In the genomic region with DNA sequence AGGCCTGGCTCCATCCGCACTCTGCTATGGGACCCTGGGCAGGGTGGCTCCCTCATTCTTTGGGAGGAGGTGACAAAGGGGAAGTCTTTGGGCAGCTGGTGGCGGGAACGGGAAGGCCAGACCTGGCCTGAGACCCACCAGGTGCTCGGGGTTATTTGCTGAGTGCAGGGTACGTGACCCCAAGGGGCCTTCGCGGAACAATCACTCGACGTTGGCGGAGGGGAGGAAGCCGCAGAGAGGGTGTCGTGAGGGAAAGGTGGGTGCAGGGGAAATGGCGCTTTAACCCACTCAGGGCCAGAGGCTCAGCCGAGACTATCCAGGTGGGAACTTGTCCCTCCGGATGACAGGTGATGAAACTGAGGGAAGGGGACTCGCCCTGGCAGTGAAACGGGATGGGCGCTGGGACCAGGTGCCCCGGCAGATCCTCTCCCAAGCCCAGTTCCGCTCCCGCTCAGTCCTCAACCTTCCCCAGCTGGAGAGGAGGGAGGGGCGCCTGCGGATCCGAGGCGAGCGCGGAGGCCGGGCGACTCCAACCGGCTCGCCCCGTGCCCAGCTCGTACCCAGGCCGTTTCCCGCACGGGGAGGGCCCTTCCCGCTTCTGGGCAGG, we compare ENCODE assay signal across 9 cellular contexts. TPM values are rescaled to one million over a fixed set of nuclear protein-coding genes. Genes with fewer than 3 reads are reported as not detected.
DNase-seq lines count a peak whose midpoint lies in the region; ATAC-seq and TF ChIP-seq lines count a peak whose summit lies in the region.
"Had no signal": no experiment of that assay in that cellular context is flagged by ENCODE, and none has a peak within 500 bp of the region (broad histone marks: within the 10 kb centered on the region; RNA-seq: fewer than 3 reads in every experiment).

No MANE protein-coding gene starts in this region.

- 0 out of 2 replicates have a peak overlapping the region, but pooled peaks have one; percentile 35 for H2AFZ ChIP-seq in MM.1S (ENCODE audit: low read length)

- H3K27ac Mint-ChIP-seq in endothelial cell (ENCODE audit: unreplicated experiment) (no peak overlapping the region), natural killer cell (no peak overlapping the region)
- H3K27ac Mint-ChIP-seq: activated naive CD4-positive, alpha-beta T cell treated with anti-CD3 and anti-CD28 coated beads, Interleukin-2, amount 50 U/mL, for 72 hours had no signal

- H3K36me3 Mint-ChIP-seq in endothelial cell (ENCODE audit: low read depth, unreplicated experiment), result peaks cover 4% of the 10 kb centered on the region
- no peaks in the 10 kb centered on the region for H3K36me3 Mint-ChIP-seq in natural killer cell

- H4K20me1 ChIP-seq in BLaER1 treated with 17β-estradiol and CSF1 and Interleukin-3, amounts not matched to agents 10 nM and 100 nM, result peaks cover 0 to 60% (median 17%) of the 10 kb centered on the region in 11 experiments; a peak in 15 of 22 replicates
- H4K20me1 ChIP-seq in MM.1S (ENCODE audit: insufficient read depth, low read length), result no peaks in the 10 kb centered on the region

- peaks cover 11% of the 10 kb centered on the region for H3K27me3 Mint-ChIP-seq in endothelial cell (ENCODE audit: unreplicated experiment)
- peaks cover 43 to 56% of the 10 kb centered on the region in 2 donors for H3K27me3 Mint-ChIP-seq in natural killer cell (ENCODE audit: low read depth in 2 of 2)

- no peaks in the 10 kb centered on the region for H3K9me3 ChIP-seq in BLaER1 treated with 17β-estradiol and CSF1 and Interleukin-3, amounts not matched to agents 10 nM and 100 nM (replicated peaks in 1 of 11)
- no peaks in the 10 kb centered on the region for H3K9me3 ChIP-seq in MM.1S (replicated peaks; ENCODE audit: insufficient read depth, low read length)

- H3K27ac ChIP-seq in BLaER1 treated with 17β-estradiol and CSF1 and Interleukin-3, amounts not matched to agents 10 nM and 100 nM, result no peak overlapping the region
- H3K27ac ChIP-seq in MM.1S (ENCODE audit: low read length), result no peak overlapping the region

- H3K79me2 ChIP-seq in MM.1S (ENCODE audit: low read length), result no peaks in the 10 kb centered on the region

- DNase-seq in MM.1S, result no peak
- DNase-seq in endothelial cell (ENCODE audit: low spot score), result peak; percentile 28
- no peak for DNase-seq in natural killer cell
- DNase-seq in HuH-7 (ENCODE audit: low spot score), result no peak
- DNase-seq in nucleus accumbens (lab: John Stamatoyannopoulos, UW), result no peak

- H3F3A ChIP-seq in MM.1S (ENCODE audit: insufficient read depth, low read length), result peaks cover 20% of the 10 kb centered on the region

- no peak for ATAC-seq in natural killer cell
- ATAC-seq in GM18519 (IDR thresholded peaks at IDR 0.05; ENCODE audit: low FRiP score, unreplicated experiment), result no peak
- no peak for ATAC-seq in GM21367 (IDR thresholded peaks at IDR 0.05; ENCODE audit: unreplicated experiment)

- no peak for TF ChIP-seq CTCF in MM.1S (IDR thresholded peaks at IDR 0.05; ENCODE audit: low read length)
- TF ChIP-seq CTCF in endothelial cell (IDR thresholded peaks at IDR 0.05; ENCODE audit: unreplicated experiment), result no peak
- TF ChIP-seq CTCF in natural killer cell (IDR thresholded peaks at IDR 0.05), result no peak

- H3K4me3 Mint-ChIP-seq in endothelial cell (ENCODE audit: unreplicated experiment), result peak overlapping the region; percentile 84
- peak overlapping the region; percentile 69 for H3K4me3 Mint-ChIP-seq in natural killer cell

- peak overlapping the region; percentile 51 to 69 (median 57) for H3K4me3 ChIP-seq in BLaER1 treated with 17β-estradiol and CSF1 and Interleukin-3, amounts not matched to agents 10 nM and 100 nM
- peak overlapping the region; percentile 53 for H3K4me3 ChIP-seq in MM.1S (ENCODE audit: low read length)

- peaks cover 72 to 89% (median 77%) of the 10 kb centered on the region in 11 experiments for H3K27me3 ChIP-seq in BLaER1 treated with 17β-estradiol and CSF1 and Interleukin-3, amounts not matched to agents 10 nM and 100 nM
- H3K27me3 ChIP-seq in MM.1S (replicated peaks; ENCODE audit: insufficient read depth, low read length), result peaks cover 33% of the 10 kb centered on the region

- no peaks in the 10 kb centered on the region for H3K36me3 ChIP-seq in BLaER1 treated with 17β-estradiol and CSF1 and Interleukin-3, amounts not matched to agents 10 nM and 100 nM
- H3K36me3 ChIP-seq in MM.1S (replicated peaks; ENCODE audit: insufficient read depth, low read length), result no peaks in the 10 kb centered on the region

- peaks cover 21 to 47% (median 39%) of the 10 kb centered on the region in 10 experiments for H3K4me1 ChIP-seq in BLaER1 treated with 17β-estradiol and CSF1 and Interleukin-3, amounts not matched to agents 10 nM and 100 nM
- H3K4me1 ChIP-seq in MM.1S (ENCODE audit: low read length), result peaks cover 23% of the 10 kb centered on the region

- no peaks in the 10 kb centered on the region for H3K9me3 Mint-ChIP-seq in endothelial cell (ENCODE audit: unreplicated experiment)
- H3K9me3 Mint-ChIP-seq in natural killer cell, result no peaks in the 10 kb centered on the region
- H3K9me3 Mint-ChIP-seq: activated naive CD4-positive, alpha-beta T cell treated with anti-CD3 and anti-CD28 coated beads, Interleukin-2, amount 50 U/mL, for 72 hours had no signal

- H3K9me2 ChIP-seq in MM.1S (replicated peaks; ENCODE audit: insufficient read depth, low read length), result no peaks in the 10 kb centered on the region

- intact Hi-C loops in natural killer cell (cut with micrococcal nuclease), result no loop called here

- peak overlapping the region; percentile 81 to 98 (median 92) for H3K4me2 ChIP-seq in BLaER1 treated with 17β-estradiol and CSF1 and Interleukin-3, amounts not matched to agents 10 nM and 100 nM
- H3K4me2 ChIP-seq in MM.1S (ENCODE audit: low read depth, low read length), result peak overlapping the region; percentile 62; the same call in 1 of the 2 replicates

- peaks cover 32% of the 10 kb centered on the region for H3K4me1 Mint-ChIP-seq in endothelial cell (ENCODE audit: unreplicated experiment)
- H3K4me1 Mint-ChIP-seq in natural killer cell, result peaks cover 13 to 29% of the 10 kb centered on the region in 2 donors

- H3K9ac ChIP-seq in BLaER1 treated with 17β-estradiol and CSF1 and Interleukin-3, amounts not matched to agents 10 nM and 100 nM, result peak overlapping the region; percentile 0 to 59 (median 52); a peak in 16 of 22 replicates
- H3K9ac ChIP-seq in MM.1S (ENCODE audit: low read length), result peak overlapping the region; percentile 4; the same call in 1 of the 2 replicates

RNA-seq across cellular contexts. Expression of a gene that starts 0.9 kb away (rescaled TPM):
- total RNA-seq in endothelial cell (ENCODE audit: unreplicated experiment), result 5.3 TPM
- total RNA-seq in natural killer cell, result under 1 TPM in 1 of 3 donors, not detected in 2; 0.26 TPM
